In the genomic region with DNA sequence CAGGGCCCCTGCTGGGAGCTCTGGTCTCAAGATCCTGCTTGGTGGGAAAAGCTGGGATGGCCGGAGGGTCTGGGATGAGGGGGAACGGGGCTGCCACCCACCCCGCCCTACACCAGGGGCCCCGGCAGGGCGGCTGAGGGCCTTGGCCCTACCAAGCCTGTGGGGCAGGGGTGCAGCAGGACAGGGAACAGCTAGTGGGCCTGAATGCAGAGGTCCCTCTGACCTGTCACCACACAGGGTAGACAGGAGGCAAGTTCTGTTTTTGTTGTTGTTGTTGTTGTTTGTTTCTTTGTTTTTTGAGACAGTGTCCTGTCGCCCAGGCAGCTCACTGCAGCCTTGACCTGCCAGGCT, we compare ENCODE assay signal across 1 cellular context.
TF ChIP-seq lines count a peak whose summit lies in the region.

No MANE protein-coding gene starts in this region.

TF ChIP-seq in GM12878, 131 proteins besides CTCF, POLR2A, EP300 and RAD21:
- TF ChIP-seq, protein P1, sequence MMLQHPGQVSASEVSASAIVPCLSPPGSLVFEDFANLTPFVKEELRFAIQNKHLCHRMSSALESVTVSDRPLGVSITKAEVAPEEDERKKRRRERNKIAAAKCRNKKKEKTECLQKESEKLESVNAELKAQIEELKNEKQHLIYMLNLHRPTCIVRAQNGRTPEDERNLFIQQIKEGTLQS (IDR thresholded peaks at IDR 0.05; ENCODE audit: borderline replicate concordance, extremely low read depth, low read depth, low read length): no peak
- TF ChIP-seq RELA (IDR thresholded peaks at IDR 0.05; ENCODE audit: borderline replicate concordance, partially characterized antibody): no peak
- TF ChIP-seq EED (IDR thresholded peaks at IDR 0.05; ENCODE audit: low read depth): no peak
- no peak for TF ChIP-seq NR2C1 (IDR thresholded peaks at IDR 0.05)
- TF ChIP-seq ESRRA (IDR thresholded peaks at IDR 0.05; ENCODE audit: low read length): no peak
- no peak for TF ChIP-seq STAT1 (conservative IDR thresholded peaks at IDR 0.05)
- TF ChIP-seq, protein P2, sequence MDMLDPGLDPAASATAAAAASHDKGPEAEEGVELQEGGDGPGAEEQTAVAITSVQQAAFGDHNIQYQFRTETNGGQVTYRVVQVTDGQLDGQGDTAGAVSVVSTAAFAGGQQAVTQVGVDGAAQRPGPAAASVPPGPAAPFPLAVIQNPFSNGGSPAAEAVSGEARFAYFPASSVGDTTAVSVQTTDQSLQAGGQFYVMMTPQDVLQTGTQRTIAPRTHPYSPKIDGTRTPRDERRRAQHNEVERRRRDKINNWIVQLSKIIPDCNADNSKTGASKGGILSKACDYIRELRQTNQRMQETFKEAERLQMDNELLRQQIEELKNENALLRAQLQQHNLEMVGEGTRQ (IDR thresholded peaks at IDR 0.05; ENCODE audit: borderline replicate concordance, low read depth, low read length): no peak
- TF ChIP-seq, protein P3, sequence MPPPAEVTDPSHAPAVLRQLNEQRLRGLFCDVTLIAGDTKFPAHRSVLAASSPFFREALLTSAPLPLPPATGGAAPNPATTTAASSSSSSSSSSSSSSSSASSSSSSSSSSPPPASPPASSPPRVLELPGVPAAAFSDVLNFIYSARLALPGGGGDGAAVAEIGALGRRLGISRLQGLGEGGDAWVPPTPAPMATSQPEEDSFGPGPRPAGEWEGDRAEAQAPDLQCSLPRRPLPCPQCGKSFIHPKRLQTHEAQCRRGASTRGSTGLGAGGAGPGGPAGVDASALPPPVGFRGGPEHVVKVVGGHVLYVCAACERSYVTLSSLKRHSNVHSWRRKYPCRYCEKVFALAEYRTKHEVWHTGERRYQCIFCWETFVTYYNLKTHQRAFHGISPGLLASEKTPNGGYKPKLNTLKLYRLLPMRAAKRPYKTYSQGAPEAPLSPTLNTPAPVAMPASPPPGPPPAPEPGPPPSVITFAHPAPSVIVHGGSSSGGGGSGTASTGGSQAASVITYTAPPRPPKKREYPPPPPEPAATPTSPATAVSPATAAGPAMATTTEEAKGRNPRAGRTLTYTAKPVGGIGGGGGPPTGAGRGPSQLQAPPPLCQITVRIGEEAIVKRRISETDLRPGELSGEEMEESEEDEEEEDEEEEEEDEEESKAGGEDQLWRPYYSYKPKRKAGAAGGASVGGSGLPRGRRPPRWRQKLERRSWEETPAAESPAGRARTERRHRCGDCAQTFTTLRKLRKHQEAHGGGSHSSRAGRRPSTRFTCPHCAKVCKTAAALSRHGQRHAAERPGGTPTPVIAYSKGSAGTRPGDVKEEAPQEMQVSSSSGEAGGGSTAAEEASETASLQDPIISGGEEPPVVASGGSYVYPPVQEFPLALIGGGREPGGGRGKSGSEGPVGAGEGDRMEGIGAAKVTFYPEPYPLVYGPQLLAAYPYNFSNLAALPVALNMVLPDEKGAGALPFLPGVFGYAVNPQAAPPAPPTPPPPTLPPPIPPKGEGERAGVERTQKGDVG (CRISPR knock-in tag; IDR thresholded peaks at IDR 0.05): no peak
- TF ChIP-seq, protein P4, sequence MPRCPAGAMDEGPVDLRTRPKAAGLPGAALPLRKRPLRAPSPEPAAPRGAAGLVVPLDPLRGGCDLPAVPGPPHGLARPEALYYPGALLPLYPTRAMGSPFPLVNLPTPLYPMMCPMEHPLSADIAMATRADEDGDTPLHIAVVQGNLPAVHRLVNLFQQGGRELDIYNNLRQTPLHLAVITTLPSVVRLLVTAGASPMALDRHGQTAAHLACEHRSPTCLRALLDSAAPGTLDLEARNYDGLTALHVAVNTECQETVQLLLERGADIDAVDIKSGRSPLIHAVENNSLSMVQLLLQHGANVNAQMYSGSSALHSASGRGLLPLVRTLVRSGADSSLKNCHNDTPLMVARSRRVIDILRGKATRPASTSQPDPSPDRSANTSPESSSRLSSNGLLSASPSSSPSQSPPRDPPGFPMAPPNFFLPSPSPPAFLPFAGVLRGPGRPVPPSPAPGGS (IDR thresholded peaks at IDR 0.05; ENCODE audit: borderline replicate concordance, insufficient read depth, low read depth, low read length, poor library complexity, severe bottlenecking): no peak
- TF ChIP-seq FOS (IDR thresholded peaks at IDR 0.05; ENCODE audit: borderline replicate concordance, extremely low read depth, insufficient read length): no peak
- TF ChIP-seq, protein P5, sequence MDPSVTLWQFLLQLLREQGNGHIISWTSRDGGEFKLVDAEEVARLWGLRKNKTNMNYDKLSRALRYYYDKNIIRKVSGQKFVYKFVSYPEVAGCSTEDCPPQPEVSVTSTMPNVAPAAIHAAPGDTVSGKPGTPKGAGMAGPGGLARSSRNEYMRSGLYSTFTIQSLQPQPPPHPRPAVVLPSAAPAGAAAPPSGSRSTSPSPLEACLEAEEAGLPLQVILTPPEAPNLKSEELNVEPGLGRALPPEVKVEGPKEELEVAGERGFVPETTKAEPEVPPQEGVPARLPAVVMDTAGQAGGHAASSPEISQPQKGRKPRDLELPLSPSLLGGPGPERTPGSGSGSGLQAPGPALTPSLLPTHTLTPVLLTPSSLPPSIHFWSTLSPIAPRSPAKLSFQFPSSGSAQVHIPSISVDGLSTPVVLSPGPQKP (IDR thresholded peaks at IDR 0.05; ENCODE audit: low read depth, low read length): no peak
- TF ChIP-seq, protein P6, sequence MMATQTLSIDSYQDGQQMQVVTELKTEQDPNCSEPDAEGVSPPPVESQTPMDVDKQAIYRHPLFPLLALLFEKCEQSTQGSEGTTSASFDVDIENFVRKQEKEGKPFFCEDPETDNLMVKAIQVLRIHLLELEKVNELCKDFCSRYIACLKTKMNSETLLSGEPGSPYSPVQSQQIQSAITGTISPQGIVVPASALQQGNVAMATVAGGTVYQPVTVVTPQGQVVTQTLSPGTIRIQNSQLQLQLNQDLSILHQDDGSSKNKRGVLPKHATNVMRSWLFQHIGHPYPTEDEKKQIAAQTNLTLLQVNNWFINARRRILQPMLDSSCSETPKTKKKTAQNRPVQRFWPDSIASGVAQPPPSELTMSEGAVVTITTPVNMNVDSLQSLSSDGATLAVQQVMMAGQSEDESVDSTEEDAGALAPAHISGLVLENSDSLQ (IDR thresholded peaks at IDR 0.05): no peak
- TF ChIP-seq, protein P7, sequence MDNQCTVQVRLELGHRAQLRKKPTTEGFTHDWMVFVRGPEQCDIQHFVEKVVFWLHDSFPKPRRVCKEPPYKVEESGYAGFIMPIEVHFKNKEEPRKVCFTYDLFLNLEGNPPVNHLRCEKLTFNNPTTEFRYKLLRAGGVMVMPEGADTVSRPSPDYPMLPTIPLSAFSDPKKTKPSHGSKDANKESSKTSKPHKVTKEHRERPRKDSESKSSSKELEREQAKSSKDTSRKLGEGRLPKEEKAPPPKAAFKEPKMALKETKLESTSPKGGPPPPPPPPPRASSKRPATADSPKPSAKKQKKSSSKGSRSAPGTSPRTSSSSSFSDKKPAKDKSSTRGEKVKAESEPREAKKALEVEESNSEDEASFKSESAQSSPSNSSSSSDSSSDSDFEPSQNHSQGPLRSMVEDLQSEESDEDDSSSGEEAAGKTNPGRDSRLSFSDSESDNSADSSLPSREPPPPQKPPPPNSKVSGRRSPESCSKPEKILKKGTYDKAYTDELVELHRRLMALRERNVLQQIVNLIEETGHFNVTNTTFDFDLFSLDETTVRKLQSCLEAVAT (IDR thresholded peaks at IDR 0.05): no peak
